10 cellular contexts compared by ENCODE assay signal in the genomic region with DNA sequence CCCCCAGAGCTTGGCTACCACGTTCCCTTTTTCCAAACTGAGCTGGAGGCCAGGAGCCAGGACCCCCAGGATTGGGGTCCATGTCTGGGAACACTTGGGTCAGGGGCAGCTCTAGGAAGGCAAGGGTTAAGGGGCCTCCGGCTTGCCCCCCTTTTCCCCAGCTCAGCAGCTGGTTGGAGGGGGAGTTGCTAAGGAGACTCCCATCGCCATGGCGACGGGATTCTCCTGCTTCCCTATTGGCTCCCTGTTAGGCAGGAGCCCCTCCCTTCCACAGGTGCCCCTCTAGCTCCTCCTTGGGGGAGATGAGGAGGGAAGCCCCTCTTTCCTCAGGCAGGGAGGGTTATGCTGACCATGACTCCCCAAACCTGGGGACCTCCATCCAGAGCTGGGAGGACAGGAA. TPM values are rescaled to one million over a fixed set of nuclear protein-coding genes. Genes with fewer than 3 reads are reported as not detected.
DNase-seq lines count a peak whose midpoint lies in the region; ATAC-seq and TF ChIP-seq lines count a peak whose summit lies in the region.
"Had no signal": no experiment of that assay in that cellular context is flagged by ENCODE, and none has a peak within 500 bp of the region (broad histone marks: within the 10 kb centered on the region; RNA-seq: fewer than 3 reads in every experiment).

No MANE protein-coding gene starts in this region.

- no peak for TF ChIP-seq CTCF in IMR-90 (conservative IDR thresholded peaks at IDR 0.05; ENCODE audit: low read depth, low read length)
- no peak for TF ChIP-seq CTCF in WTC11 (IDR thresholded peaks at IDR 0.05)
- TF ChIP-seq CTCF in lower leg skin (IDR thresholded peaks at IDR 0.05): no peak
- no peak for TF ChIP-seq CTCF in foreskin keratinocyte (conservative IDR thresholded peaks at IDR 0.05)

- no peak overlapping the region for H3K4me3 ChIP-seq in BLaER1 treated with 17β-estradiol and CSF1 and Interleukin-3, amounts not matched to agents 10 nM and 100 nM
- no peak overlapping the region for H3K4me3 ChIP-seq in IMR-90 (ENCODE audit: insufficient read depth, low read depth, low read length)
- H3K4me3 ChIP-seq in lower leg skin (ENCODE audit: low read depth, poor library complexity, severe bottlenecking): no peak overlapping the region

- H3K23ac ChIP-seq in IMR-90 (ENCODE audit: low read depth, low read length): no peak overlapping the region

- H3K79me1 ChIP-seq in IMR-90 (ENCODE audit: low read depth in 1 of 2, low read length in 2 of 2): peaks cover 0 to 8% of the 10 kb centered on the region in 2 experiments; a peak in 1 of 4 replicates

- no peaks in the 10 kb centered on the region; the same call in 1 of the 2 replicates for H3K27me3 Mint-ChIP-seq in WTC11 (ENCODE audit: low read depth)

- peak overlapping the region; percentile 42 for H2AK9ac ChIP-seq in IMR-90 (replicated peaks; ENCODE audit: low read depth, low read length, poor library complexity)

- no peak overlapping the region for H4K5ac ChIP-seq in IMR-90 (ENCODE audit: low read depth, low read length)

- H3K14ac ChIP-seq in IMR-90 (replicated peaks; ENCODE audit: low read depth, low read length): no peak overlapping the region

- peaks cover 0 to 54% (median 29%) of the 10 kb centered on the region in 11 experiments; a peak in 16 of 22 replicates for H3K36me3 ChIP-seq in BLaER1 treated with 17β-estradiol and CSF1 and Interleukin-3, amounts not matched to agents 10 nM and 100 nM
- H3K36me3 ChIP-seq in IMR-90 (ENCODE audit: control insufficient read depth, insufficient read depth, low read length): peaks cover 3% of the 10 kb centered on the region; the same call in 1 of the 2 replicates

- no peak overlapping the region for H3K27ac Mint-ChIP-seq in WTC11

- no TSS peak for BruUV-seq in IMR-90 (replicated peaks; lab: Mats Ljungman, UMichigan)

- ATAC-seq in IMR-90 (ENCODE audit: low read depth): no peak
- ATAC-seq in WTC11: peak; percentile 76
- no peak for ATAC-seq in foreskin keratinocyte
- ATAC-seq in GM21717 (IDR thresholded peaks at IDR 0.05; ENCODE audit: unreplicated experiment): no peak

- H2BK15ac ChIP-seq in IMR-90 (ENCODE audit: low read depth, low read length): no peak overlapping the region

- H2BK5ac ChIP-seq in IMR-90 (ENCODE audit: low read depth, low read length, poor library complexity, severe bottlenecking): no peak overlapping the region

- H4K8ac ChIP-seq in IMR-90 (ENCODE audit: low read depth in 2 of 2, low read length in 2 of 2): no peak overlapping the region

- TF ChIP-seq RAD21 in IMR-90 (IDR thresholded peaks at IDR 0.05; ENCODE audit: low read length): no peak

- peaks cover 0 to 35% (median 11%) of the 10 kb centered on the region in 11 experiments; a peak in 12 of 22 replicates for H4K20me1 ChIP-seq in BLaER1 treated with 17β-estradiol and CSF1 and Interleukin-3, amounts not matched to agents 10 nM and 100 nM
- H4K20me1 ChIP-seq in IMR-90 (ENCODE audit: insufficient read depth, low read length): no peaks in the 10 kb centered on the region; the same call in 1 of the 2 replicates

- H3K18ac ChIP-seq in IMR-90 (ENCODE audit: low read depth, low read length): no peak overlapping the region

- no peak overlapping the region for H3K27ac ChIP-seq in BLaER1 treated with 17β-estradiol and CSF1 and Interleukin-3, amounts not matched to agents 10 nM and 100 nM
- H3K27ac ChIP-seq in IMR-90 (ENCODE audit: insufficient read depth, low read length): no peak overlapping the region
- no peak overlapping the region for H3K27ac ChIP-seq in foreskin keratinocyte

- peaks cover 7% of the 10 kb centered on the region; the same call in 1 of the 2 replicates for H3K9me1 ChIP-seq in IMR-90 (ENCODE audit: insufficient read depth, low read length)

- dilution Hi-C loops in IMR-90 (cut with HindIII; ENCODE audit: low sequenced_read_pairs, unreplicated experiment): no loop called here

- H3K9me3 ChIP-seq in BLaER1 treated with 17β-estradiol and CSF1 and Interleukin-3, amounts not matched to agents 10 nM and 100 nM (replicated peaks in 1 of 11): no peaks in the 10 kb centered on the region
- no peaks in the 10 kb centered on the region for H3K9me3 ChIP-seq in IMR-90 (ENCODE audit: control insufficient read depth, insufficient read depth, low read length)

- peak overlapping the region in 8 of 11 experiments; percentile 25 to 68 (median 53); a peak in 6 of 22 replicates for H3K4me2 ChIP-seq in BLaER1 treated with 17β-estradiol and CSF1 and Interleukin-3, amounts not matched to agents 10 nM and 100 nM
- no peak overlapping the region for H3K4me2 ChIP-seq in IMR-90 (ENCODE audit: low read depth, low read length)

- intact Hi-C loops in IMR-90 (cut with micrococcal nuclease) (no loop called here), lower leg skin (cut with DNase I; ENCODE audit: low total_unique reads) (no loop called here)

- no peak overlapping the region for H3K4me3 Mint-ChIP-seq in WTC11

- no peak overlapping the region for H3K4ac ChIP-seq in IMR-90 (ENCODE audit: low read depth, low read length)

- peaks cover 8 to 36% (median 33%) of the 10 kb centered on the region in 10 experiments; a peak in 18 of 20 replicates for H3K4me1 ChIP-seq in BLaER1 treated with 17β-estradiol and CSF1 and Interleukin-3, amounts not matched to agents 10 nM and 100 nM
- H3K4me1 ChIP-seq in IMR-90 (ENCODE audit: control insufficient read depth, insufficient read depth, low read length) (no peaks in the 10 kb centered on the region), foreskin keratinocyte (no peaks in the 10 kb centered on the region)

- in situ Hi-C loops in IMR-90 (cut with MboI; ENCODE audit: low sequenced_read_pairs): no loop called here

- H3K36me3 Mint-ChIP-seq in WTC11: no peaks in the 10 kb centered on the region

- no CpG with 5 or more reads among the region's 5 CpGs for WGBS in IMR-90 (ENCODE audit: extremely low coverage in 2 of 2, insufficient read length in 1 of 2), 2 experiments
- WGBS in lower leg skin, 2 donors: 44 to 57% methylated on average over 3 to 5 of the region's 5 CpGs

- no peak overlapping the region for H2AFZ ChIP-seq in IMR-90 (replicated peaks; ENCODE audit: low read length, poor library complexity)

- DNase-seq in IMR-90 (peak; percentile 18), WTC11 (ENCODE audit: low spot score) (peak; percentile 81), left kidney (ENCODE audit: low read depth, low spot score) (peak; percentile 86), lower leg skin (ENCODE audit: low spot score in 2 of 2) (no peak), foreskin keratinocyte (no peak), NCI-H128 (lab: John Stamatoyannopoulos, UW; ENCODE audit: unreplicated experiment) (no peak)
- DNase-seq: activated CD4-positive, CD25-positive, alpha-beta regulatory T cell treated with anti-CD3 and anti-CD28 coated beads, Interleukin-2, amount 50 U/mL, for 72 hours had no signal

- no peak overlapping the region for H2BK20ac ChIP-seq in IMR-90 (ENCODE audit: low read depth, low read length)

- no peaks in the 10 kb centered on the region for H3K9me3 Mint-ChIP-seq in WTC11

- POLR2A ChIA-PET in IMR-90 (lab: Charles Lee; ENCODE audit: unreplicated experiment) (no interaction called here), WTC11 (lab: Charles Lee) (no interaction called here)

- H4K91ac ChIP-seq in IMR-90 (ENCODE audit: insufficient read depth, low read depth, low read length): no peak overlapping the region

- no peak overlapping the region for H3K56ac ChIP-seq in IMR-90 (ENCODE audit: extremely low read depth, insufficient read depth, low read length)

- TF ChIP-seq POLR2A in IMR-90 (IDR thresholded peaks at IDR 0.05; ENCODE audit: low read depth, low read length) (no peak), lower leg skin (IDR thresholded peaks at IDR 0.05) (no peak)

- peaks cover 6% of the 10 kb centered on the region for H3K4me1 Mint-ChIP-seq in WTC11
- H3K4me1 Mint-ChIP-seq: IgD-negative memory B cell had no signal

- no peak overlapping the region for H3K9ac ChIP-seq in BLaER1 treated with 17β-estradiol and CSF1 and Interleukin-3, amounts not matched to agents 10 nM and 100 nM
- no peak overlapping the region for H3K9ac ChIP-seq in IMR-90 (ENCODE audit: low read depth, low read length)

- no peaks in the 10 kb centered on the region for H3K27me3 ChIP-seq in BLaER1 treated with 17β-estradiol and CSF1 and Interleukin-3, amounts not matched to agents 10 nM and 100 nM
- no peaks in the 10 kb centered on the region for H3K27me3 ChIP-seq in IMR-90 (ENCODE audit: control insufficient read depth, insufficient read depth, low read length)
- H3K27me3 ChIP-seq in foreskin keratinocyte: peaks cover 39% of the 10 kb centered on the region

- H2AK5ac ChIP-seq in IMR-90 (ENCODE audit: low read depth, low read length): no peak overlapping the region

- no peak overlapping the region for H2BK120ac ChIP-seq in IMR-90 (ENCODE audit: low read depth, low read length)

- CTCF ChIA-PET in IMR-90 (lab: Yijun Ruan, JAX) (no interaction called here), WTC11 (lab: Charles Lee) (interaction anchor here (0.6 to 2.0 kb wide), 14 partner anchors 12 to 569 kb away, joined by 3 to 15 read pairs (median 3); a partner anchor contains a TSS)

TF ChIP-seq in IMR-90, 13 proteins besides CTCF, POLR2A, EP300 and RAD21 (continues in another document):
- no peak for TF ChIP-seq MXI1 (IDR thresholded peaks at IDR 0.05; ENCODE audit: borderline replicate concordance, low read depth, low read length)

RNA-seq across cellular contexts. Expression of a gene that starts 33.9 kb away (rescaled TPM):
- total RNA-seq in IMR-90 (2012; rRNA removed): 1.7 and 1.8 TPM in 2 replicates
- polyA plus RNA-seq in IMR-90 (2012; rRNA removed): 5.9 and 7.0 TPM in 2 replicates
- polyA plus RNA-seq in IMR-90 (2012; cell fraction: cytosol; rRNA removed): 4.6 and 8.3 TPM in 2 replicates
- polyA plus RNA-seq in IMR-90 (2012; cell fraction: nucleus; rRNA removed; ENCODE audit: low replicate concordance): 9.1 and 15.3 TPM in 2 replicates
- 5.3 to 5.9 TPM (median 5.8 TPM) in 3 replicates for total RNA-seq in WTC11 (2021)
- 1 to 10 TPM; 4.1 to 6.8 (median 5.7) TPM for total RNA-seq in lower leg skin
- 0.28 and 0.58 TPM in 2 replicates for total RNA-seq in foreskin keratinocyte
- 0.31 and 0.47 TPM in 2 replicates for polyA plus RNA-seq in foreskin keratinocyte

RNA-seq across cellular contexts. Expression of a gene that starts 48.9 kb away (rescaled TPM):
- total RNA-seq in IMR-90 (2012; rRNA removed) (68.0 and 81.6 TPM in 2 replicates), WTC11 (2021) (65.1 to 74.9 TPM (median 68.7 TPM) in 3 replicates), lower leg skin (100 to 1,000 TPM in 1 of 4 donors, 10 to 100 TPM in 3; 81.6 to 102 (median 89.0) TPM), foreskin keratinocyte (58.4 and 59.2 TPM in 2 replicates)
- polyA plus RNA-seq in IMR-90 (2012; rRNA removed) (63.4 and 64.2 TPM in 2 replicates), foreskin keratinocyte (53.8 and 57.2 TPM in 2 replicates)
- polyA plus RNA-seq in IMR-90 (2012; cell fraction: cytosol; rRNA removed): 43.8 and 70.9 TPM in 2 replicates
- 41.2 and 114 TPM in 2 replicates for polyA plus RNA-seq in IMR-90 (2012; cell fraction: nucleus; rRNA removed; ENCODE audit: low replicate concordance)

RNA-seq across cellular contexts. Expression of a gene that starts 50.9 kb away (rescaled TPM):
- total RNA-seq in IMR-90 (2012; rRNA removed) (209 and 248 TPM in 2 replicates), WTC11 (2021) (163 to 204 TPM (median 164 TPM) in 3 replicates), lower leg skin (100 to 1,000 TPM in 3 of 4 donors, 10 to 100 TPM in 1; 92.8 to 142 (median 120) TPM), foreskin keratinocyte (231 and 249 TPM in 2 replicates)
- polyA plus RNA-seq in IMR-90 (2012; rRNA removed) (629 and 650 TPM in 2 replicates), foreskin keratinocyte (286 and 295 TPM in 2 replicates)
- 391 and 499 TPM in 2 replicates for polyA plus RNA-seq in IMR-90 (2012; cell fraction: cytosol; rRNA removed)
- 1,716 and 1,854 TPM in 2 replicates for polyA plus RNA-seq in IMR-90 (2012; cell fraction: nucleus; rRNA removed; ENCODE audit: low replicate concordance)

Comparison
In these comparisons a context has a peak if more than half of its experiments do, and no peak if none do; other contexts are left out.
1. DNase-seq: peak in IMR-90 (single experiment), WTC11 (single experiment) and left kidney (single experiment); none in lower leg skin (0 of 2), foreskin keratinocyte (0 of 2) and NCI-H128 (single experiment).